Comparison of ENCODE assay signal across 8 cellular contexts in the genomic region with DNA sequence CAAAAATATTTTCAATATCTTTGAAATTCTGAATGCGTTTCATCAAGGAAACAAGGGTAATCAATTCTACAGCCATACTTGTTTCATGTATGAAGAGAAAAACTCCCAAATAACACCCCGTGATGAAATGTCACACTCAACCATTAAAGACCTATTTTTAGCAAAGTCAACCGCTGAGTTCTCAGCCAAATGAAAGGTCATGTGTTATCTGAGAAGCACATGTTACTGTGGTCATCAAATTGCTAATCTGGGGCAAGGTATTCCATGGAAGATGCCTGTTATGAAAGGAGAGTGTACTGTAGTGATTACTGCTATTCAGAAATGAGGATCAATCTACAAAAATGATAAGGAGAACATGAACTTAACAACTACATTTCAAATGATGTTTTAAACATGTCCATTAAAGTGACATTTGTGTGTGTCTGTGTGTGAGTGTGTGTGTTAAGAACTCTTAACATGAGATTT.
DNase-seq lines count a peak whose midpoint lies in the region; ATAC-seq and TF ChIP-seq lines count a peak whose summit lies in the region.

No MANE protein-coding gene starts in this region.

- H3K4me2 ChIP-seq in DND-41 (ENCODE audit: insufficient read depth, low read length): no peak overlapping the region

- peak overlapping the region; percentile 37; the same call in 1 of the 2 replicates for H3K27ac ChIP-seq in DND-41 (ENCODE audit: low read length)
- H3K27ac ChIP-seq in spleen: peak overlapping the region in 2 of 8 donors; percentile 5 to 43

- no peak for TF ChIP-seq CTCF in DND-41 (IDR thresholded peaks at IDR 0.05; ENCODE audit: borderline replicate concordance, extremely low read depth, low read length, poor library complexity, severe bottlenecking)
- no peak for TF ChIP-seq CTCF in spleen (IDR thresholded peaks at IDR 0.05 in 8 of 11, conservative IDR thresholded peaks at IDR 0.05 in 3 of 11)

- TF ChIP-seq POLR2A in spleen (IDR thresholded peaks at IDR 0.05): no peak

- no peak overlapping the region for H2AFZ ChIP-seq in DND-41 (ENCODE audit: low read depth, low read length)

- H3K4me3 Mint-ChIP-seq in central memory CD8-positive, alpha-beta T cell: no peak overlapping the region

- H3K4me1 ChIP-seq in DND-41 (ENCODE audit: insufficient read depth, low read length): peaks cover 9% of the 10 kb centered on the region
- H3K4me1 ChIP-seq in spleen: peaks cover 7 to 81% (median 35%) of the 10 kb centered on the region in 6 donors

- H3K27me3 ChIP-seq in DND-41 (ENCODE audit: insufficient read depth, low read length, poor library complexity) (no peaks in the 10 kb centered on the region), spleen (replicated peaks in 1 of 7) (no peaks in the 10 kb centered on the region)

- H3K79me2 ChIP-seq in DND-41 (ENCODE audit: insufficient read depth, low read length): peaks cover 93% of the 10 kb centered on the region

- no peak overlapping the region for H3K9ac ChIP-seq in DND-41 (ENCODE audit: low read depth, low read length)

- H3K4me3 ChIP-seq in DND-41 (ENCODE audit: low read depth in 1 of 2, low read length in 2 of 2) (no peak overlapping the region), spleen (no peak overlapping the region)

- H3K36me3 Mint-ChIP-seq in central memory CD8-positive, alpha-beta T cell (ENCODE audit: insufficient read depth): peaks cover 5% of the 10 kb centered on the region

- peaks cover 8% of the 10 kb centered on the region; the same call in 1 of the 2 replicates for H4K20me1 ChIP-seq in DND-41 (ENCODE audit: insufficient read depth, low read length)

- H3K9me3 ChIP-seq in DND-41 (ENCODE audit: insufficient read depth, low read length, severe bottlenecking) (no peaks in the 10 kb centered on the region), spleen (peaks cover 0 to 4% (median 0%) of the 10 kb centered on the region in 8 donors)

- H3K36me3 ChIP-seq in DND-41 (ENCODE audit: insufficient read depth, low read length): 0 out of 2 replicates have a peak, but pooled peaks cover 7% of the 10 kb centered on the region
- H3K36me3 ChIP-seq in spleen: peaks cover 0 to 6% (median 0%) of the 10 kb centered on the region in 6 donors

- ATAC-seq in DND-41 (ENCODE audit: insufficient read depth, low read depth): no peak
- ATAC-seq in GM19397 (IDR thresholded peaks at IDR 0.05; ENCODE audit: unreplicated experiment): peak; percentile 47
- ATAC-seq in HG03442 (IDR thresholded peaks at IDR 0.05; ENCODE audit: unreplicated experiment): peak; percentile 55
- ATAC-seq in central memory CD8-positive, alpha-beta T cell (replicated peaks; ENCODE audit: extremely low read depth, poor library complexity, severe bottlenecking): peak; percentile 15

- no peaks in the 10 kb centered on the region for H3K27me3 Mint-ChIP-seq in central memory CD8-positive, alpha-beta T cell

- H3K4me1 Mint-ChIP-seq in central memory CD8-positive, alpha-beta T cell: peaks cover 37% of the 10 kb centered on the region

- DNase-seq in DND-41 (no peak), NCI-H2029 (lab: John Stamatoyannopoulos, UW) (no peak), NCI-H187 (lab: John Stamatoyannopoulos, UW) (no peak), spleen (no peak)
- DNase-seq in central memory CD8-positive, alpha-beta T cell (ENCODE audit: low spot score in 2 of 2): no peak
- DNase-seq in activated CD8-positive, alpha-beta memory T cell treated with anti-CD3 and anti-CD28 coated beads, Interleukin-2, amount 50 U/mL, for 48 hours: no peak

- WGBS in spleen, 5 donors: 27 to 54% (median 38%) methylated on average over 3 of the region's 3 CpGs

- peak overlapping the region; percentile 80 for H3K27ac Mint-ChIP-seq in central memory CD8-positive, alpha-beta T cell (ENCODE audit: low read depth)

- intact Hi-C loops in spleen (cut with DNase I; ENCODE audit: low total_unique reads): no loop called here

- H3K9me3 Mint-ChIP-seq in central memory CD8-positive, alpha-beta T cell: no peaks in the 10 kb centered on the region
